8 cellular contexts compared by ENCODE assay signal in genomic region chr3:196632033-196632751, GRCh38. TPM values are rescaled to one million over a fixed set of nuclear protein-coding genes. Genes with fewer than 3 reads are reported as not detected.
DNase-seq lines count a peak whose midpoint lies in the region; ATAC-seq and TF ChIP-seq lines count a peak whose summit lies in the region.

No MANE protein-coding gene starts in this region.

- WGBS in right cardiac atrium, result 1% methylated on average over 44 of the region's 44 CpGs

- TF ChIP-seq POLR2A in uterus (IDR thresholded peaks at IDR 0.05), result peak; percentile 16 to 21

- peak overlapping the region; percentile 84 for H3K27ac ChIP-seq in right cardiac atrium (ENCODE audit: low read length)
- peak overlapping the region; percentile 78 to 85 for H3K27ac ChIP-seq in uterus

- TF ChIP-seq CTCF in GM13976 (IDR thresholded peaks at IDR 0.05; ENCODE audit: borderline replicate concordance, control extremely low read depth, extremely low read depth, insufficient read depth, missing control alignments) (peak; percentile 58), uterus (IDR thresholded peaks at IDR 0.05) (peak in 3 of 4 experiments; percentile 30 to 53 (median 43))

- H3K4me3 ChIP-seq in right cardiac atrium (ENCODE audit: low read length) (peak overlapping the region; percentile 51), uterus (peak overlapping the region; percentile 49 to 59)

- no peaks in the 10 kb centered on the region for H3K36me3 ChIP-seq in uterus

- intact Hi-C loops in right cardiac atrium (cut with DNase I) (no loop called here), uterus (cut with DNase I; ENCODE audit: low total_unique reads) (no loop called here)

- H3K9me3 ChIP-seq in right cardiac atrium (ENCODE audit: control insufficient read depth, low read length) (no peaks in the 10 kb centered on the region), uterus (no peaks in the 10 kb centered on the region)

- DNase-seq in GM13976 (ENCODE audit: low spot score), result peak; percentile 89
- DNase-seq in NCI-H1694 (lab: John Stamatoyannopoulos, UW), result peak; percentile 87
- DNase-seq in T-helper 1 cell, result peak; percentile 77 to 99 (median 79)
- DNase-seq in amniotic stem cell (lab: John Stamatoyannopoulos, UW), result peak; percentile 46
- peak; percentile 90 to 96 (median 95) for DNase-seq in right cardiac atrium
- DNase-seq in pulmonary artery endothelial cell (ENCODE audit: low read depth, low spot score), result peak; percentile 44
- peak; percentile 67 to 72 for DNase-seq in uterus

- in situ Hi-C loops in GM13976 (cut with MboI; ENCODE audit: low sequenced_read_pairs, unreplicated experiment), result no loop called here

- H3K27me3 ChIP-seq in right cardiac atrium (ENCODE audit: control insufficient read depth, insufficient read depth) (no peaks in the 10 kb centered on the region), uterus (no peaks in the 10 kb centered on the region)

- peak; percentile 69 for ATAC-seq in HG02884 (IDR thresholded peaks at IDR 0.05; ENCODE audit: unreplicated experiment)
- peak; percentile 96 to 97 for ATAC-seq in right cardiac atrium

- H3K4me1 ChIP-seq in right cardiac atrium (ENCODE audit: control insufficient read depth, insufficient read depth, low read length) (peaks cover 4% of the 10 kb centered on the region), uterus (no peaks in the 10 kb centered on the region)

RNA-seq across cellular contexts. Expression of gene NRROS, which starts 7.3 kb away (rescaled TPM):
- total RNA-seq in right cardiac atrium (1 to 10 TPM; 3.3 to 4.5 (median 3.6) TPM), pulmonary artery endothelial cell (2.0 and 4.8 TPM in 2 replicates), uterus (10 to 100 TPM in 1 of 4 donors, 1 to 10 TPM in 3; 6.5 to 36.8 (median 7.6) TPM)
- 2.2 TPM for polyA plus RNA-seq in right cardiac atrium

Comparison
In these comparisons a context has a peak if more than half of its experiments do, and no peak if none do; other contexts are left out.
1. Peak in every context shown above with its lines: DNase-seq, ATAC-seq, H3K4me3 ChIP-seq and H3K27ac ChIP-seq.
2. DNase-seq: peak in every context shown above with its lines; median percentile 95 in right cardiac atrium; 89 in GM13976; 87 in NCI-H1694; 79 in T-helper 1 cell; 70 in uterus; 46 in amniotic stem cell; 44 in pulmonary artery endothelial cell.